24 cellular contexts compared by ENCODE assay signal in genomic region chr9:33695299-33695698, GRCh38.
"Had no signal": no experiment of that assay in that cellular context is flagged by ENCODE, and none has a peak within 500 bp of the region (broad histone marks: within the 10 kb centered on the region; RNA-seq: fewer than 3 reads in every experiment).

No MANE protein-coding gene starts in this region.

- H3K9me3 ChIP-seq: colonic mucosa, esophagus muscularis mucosa, esophagus squamous epithelium, gastrocnemius medialis, gastroesophageal sphincter, heart left ventricle, heart right ventricle had no signal

- H3K4me1 ChIP-seq: colonic mucosa, esophagus muscularis mucosa, esophagus squamous epithelium, foreskin keratinocyte, gastroesophageal sphincter, heart left ventricle had no signal

- ATAC-seq: effector memory CD8-positive, alpha-beta T cell; esophagus mucosa; foreskin keratinocyte; gastroesophageal sphincter had no signal

- H3K27ac ChIP-seq: colonic mucosa, coronary artery, dorsolateral prefrontal cortex, epithelial cell of prostate, esophagus muscularis mucosa, esophagus squamous epithelium, foreskin keratinocyte, gastrocnemius medialis, gastroesophageal sphincter, heart left ventricle had no signal

- H3K27me3 ChIP-seq: colonic mucosa, dorsolateral prefrontal cortex, esophagus muscularis mucosa, esophagus squamous epithelium, foreskin keratinocyte, gastrocnemius medialis, gastroesophageal sphincter, heart left ventricle, heart right ventricle had no signal

- DNase-seq: colonic mucosa; cortex of kidney; dermis blood vessel endothelial cell; dorsolateral prefrontal cortex; effector CD4-positive, alpha-beta T cell; effector CD8-positive, alpha-beta T cell; effector memory CD4-positive, alpha-beta T cell; effector memory CD8-positive, alpha-beta T cell; endodermal cell; erythroblast; esophagus squamous epithelium; foreskin fibroblast; foreskin keratinocyte; foreskin melanocyte; gastrocnemius medialis; glutamatergic neuron; head of caudate nucleus; heart left ventricle; heart right ventricle had no signal

- H3K4me3 ChIP-seq: colonic mucosa, coronary artery, dorsolateral prefrontal cortex, esophagus muscularis mucosa, esophagus squamous epithelium, gastrocnemius medialis, gastroesophageal sphincter, heart left ventricle, heart right ventricle had no signal

- H3K36me3 ChIP-seq: colonic mucosa, esophagus muscularis mucosa, esophagus squamous epithelium, gastrocnemius medialis, gastroesophageal sphincter, heart left ventricle, heart right ventricle had no signal
